ENCODE assay signal across 11 cellular contexts in the genomic region with DNA sequence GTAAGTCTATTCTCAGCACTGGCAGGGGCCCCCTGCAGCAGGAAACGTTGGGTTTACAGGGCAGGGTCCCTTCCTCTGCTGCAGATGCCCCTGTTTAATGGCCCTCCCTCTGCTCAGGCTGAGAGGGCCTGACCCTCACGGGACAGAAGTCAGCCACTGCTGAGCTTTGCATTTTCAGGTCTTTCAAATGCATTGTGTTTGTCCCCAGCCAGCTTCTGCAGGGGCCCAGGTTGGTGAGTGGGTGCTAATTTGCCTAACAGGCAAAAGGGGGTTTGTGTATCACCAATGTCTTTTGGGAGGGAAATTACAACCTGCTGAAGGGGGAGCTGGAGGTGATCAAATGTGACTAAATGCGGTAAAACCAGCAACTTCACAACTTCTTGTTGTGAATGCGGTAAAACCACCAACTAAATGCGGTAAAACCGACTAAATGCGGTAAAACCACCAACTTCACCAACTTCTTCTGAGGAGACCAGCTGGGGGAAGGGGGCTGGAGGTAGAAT. TPM values are rescaled to one million over a fixed set of nuclear protein-coding genes. Genes with fewer than 3 reads are reported as not detected.
DNase-seq lines count a peak whose midpoint lies in the region; ATAC-seq, FAIRE-seq and TF ChIP-seq lines count a peak whose summit lies in the region.
"Had no signal": no experiment of that assay in that cellular context is flagged by ENCODE, and none has a peak within 500 bp of the region (broad histone marks: within the 10 kb centered on the region; RNA-seq: fewer than 3 reads in every experiment).

No MANE protein-coding gene starts in this region.

- in situ Hi-C loops in GM23248 (cut with MboI), result no loop called here

- TF ChIP-seq RAD21 in A549 (conservative IDR thresholded peaks at IDR 0.05 in 1 of 2, IDR thresholded peaks at IDR 0.05 in 1 of 2), result no peak

- TF ChIP-seq CTCF in A549 (IDR thresholded peaks at IDR 0.05) (no peak), OCI-LY1 (IDR thresholded peaks at IDR 0.05; ENCODE audit: low read length) (no peak), lower lobe of right lung (IDR thresholded peaks at IDR 0.05) (no peak)

- H3K27me3 ChIP-seq in OCI-LY1 (ENCODE audit: insufficient read depth, low read length) (no peaks in the 10 kb centered on the region), lower lobe of right lung (ENCODE audit: low read depth) (no peaks in the 10 kb centered on the region), GM23248 (replicated peaks; ENCODE audit: insufficient read depth) (no peaks in the 10 kb centered on the region)
- H3K27me3 ChIP-seq: hepatocyte had no signal

- CTCF ChIA-PET in A549 (lab: Yijun Ruan, JAX), result interaction anchor here (0.6 to 1.1 kb wide), 11 partner anchors 9 to 611 kb away, joined by 3 to 4 read pairs (median 3); no protein-coding TSS in a partner anchor

- ATAC-seq in A549 (no peak), GM18909 (IDR thresholded peaks at IDR 0.05; ENCODE audit: poor library complexity, unreplicated experiment) (peak; percentile 40), HG02840 (IDR thresholded peaks at IDR 0.05; ENCODE audit: low FRiP score, unreplicated experiment) (peak; percentile 45), lower lobe of right lung (no peak)

- no peak for TF ChIP-seq EP300 in A549 (IDR thresholded peaks at IDR 0.05)

- POLR2A ChIA-PET in A549 (lab: Yijun Ruan, JAX), result no interaction called here

- 0 out of 2 replicates have a peak, but pooled peaks cover 6% of the 10 kb centered on the region for H3F3A ChIP-seq in OCI-LY1 (ENCODE audit: insufficient read depth, low read length)
- H3F3A ChIP-seq in GM23248 (ENCODE audit: insufficient read depth), result no peaks in the 10 kb centered on the region

- H3K4me2 ChIP-seq in A549, result no peak overlapping the region
- H3K4me2 ChIP-seq in OCI-LY1 (ENCODE audit: low read length), result peak overlapping the region; percentile 62
- no peak overlapping the region for H3K4me2 ChIP-seq in GM23248 (ENCODE audit: unreplicated experiment)
- H3K4me2 ChIP-seq: hepatocyte had no signal

- H3K9ac ChIP-seq in OCI-LY1 (ENCODE audit: low read length) (peak overlapping the region; percentile 39), GM23248 (no peak overlapping the region)
- H3K9ac ChIP-seq: parathyroid adenoma had no signal

- 81% methylated on average over 7 of the region's 7 CpGs for WGBS in A549 (ENCODE audit: missing lambda C conversion rate)
- 90 to 93% methylated on average over 7 of the region's 7 CpGs for WGBS in GM23248 (ENCODE audit: low coverage in 1 of 2, low lambda C conversion rate in 2 of 2, missing lambda C conversion rate in 2 of 2), 2 experiments

- no peaks in the 10 kb centered on the region for H3K36me3 ChIP-seq in OCI-LY1 (ENCODE audit: insufficient read depth, low read length)
- H3K36me3 ChIP-seq in lower lobe of right lung, result no peaks in the 10 kb centered on the region
- no peaks in the 10 kb centered on the region for H3K36me3 ChIP-seq in GM23248 (ENCODE audit: low read depth)

- H3K9me3 ChIP-seq in A549 (no peaks in the 10 kb centered on the region), OCI-LY1 (ENCODE audit: low read length) (no peaks in the 10 kb centered on the region), lower lobe of right lung (no peaks in the 10 kb centered on the region), GM23248 (ENCODE audit: low read depth) (no peaks in the 10 kb centered on the region)

- H4K20me1 ChIP-seq in OCI-LY1 (ENCODE audit: insufficient read depth, low read length), result no peaks in the 10 kb centered on the region
- H4K20me1 ChIP-seq in GM23248 (ENCODE audit: insufficient read depth), result no peaks in the 10 kb centered on the region

- FAIRE-seq in A549 (lab: Jason Lieb, UNC), result no peak

- TF ChIP-seq POLR2A in A549 (IDR thresholded peaks at IDR 0.05; ENCODE audit: low read length), result no peak

- H3K9me2 ChIP-seq in OCI-LY1 (ENCODE audit: low read depth, low read length) (no peaks in the 10 kb centered on the region), GM23248 (ENCODE audit: insufficient read depth) (no peaks in the 10 kb centered on the region)

- H3K79me2 ChIP-seq in OCI-LY1 (ENCODE audit: insufficient read depth, low read length) (no peaks in the 10 kb centered on the region), GM23248 (ENCODE audit: insufficient read depth) (no peaks in the 10 kb centered on the region)
- H3K79me2 ChIP-seq: hepatocyte, parathyroid adenoma had no signal

- H3K4me3 ChIP-seq in A549, result no peak overlapping the region
- H3K4me3 ChIP-seq in OCI-LY1 (ENCODE audit: low read depth, low read length, poor library complexity, severe bottlenecking), result no peak overlapping the region
- no peak overlapping the region for H3K4me3 ChIP-seq in lower lobe of right lung
- no peak overlapping the region for H3K4me3 ChIP-seq in GM23248
- H3K4me3 ChIP-seq: hepatocyte had no signal

- no peaks in the 10 kb centered on the region for H3K4me1 ChIP-seq in A549
- H3K4me1 ChIP-seq in OCI-LY1 (ENCODE audit: insufficient read depth, low read length, severe bottlenecking), result peaks cover 64% of the 10 kb centered on the region
- H3K4me1 ChIP-seq in lower lobe of right lung, result peaks cover 7% of the 10 kb centered on the region
- peaks cover 10% of the 10 kb centered on the region; the same call in 1 of the 2 replicates for H3K4me1 ChIP-seq in GM23248 (ENCODE audit: insufficient read depth)
- H3K4me1 ChIP-seq: parathyroid adenoma had no signal

- intact Hi-C loops in lower lobe of right lung (cut with DNase I), result no loop called here

- H3K27ac ChIP-seq in A549, result peak overlapping the region; percentile 29 to 33; a peak in 3 of 6 replicates
- H3K27ac ChIP-seq in OCI-LY1 (ENCODE audit: low read depth, low read length, poor library complexity, severe bottlenecking), result peak overlapping the region; percentile 90
- H3K27ac ChIP-seq in lower lobe of right lung, result no peak overlapping the region
- no peak overlapping the region for H3K27ac ChIP-seq in GM23248
- H3K27ac ChIP-seq: hepatocyte, parathyroid adenoma had no signal

- no peak overlapping the region for H2AFZ ChIP-seq in OCI-LY1 (ENCODE audit: low read length)
- H2AFZ ChIP-seq in GM23248, result no peak overlapping the region
- H2AFZ ChIP-seq: hepatocyte, parathyroid adenoma had no signal

- DNase-seq in A549 (ENCODE audit: low read depth in 1 of 2, low spot score in 1 of 2), result no peak
- no peak for DNase-seq in epidermal melanocyte (ENCODE audit: insufficient read length, low spot score)
- no peak for DNase-seq in lower lobe of right lung
- no peak for DNase-seq in DMS79 treated with DMSO at 0.1 percent for 48 hours (lab: John Stamatoyannopoulos, UW)
- no peak for DNase-seq in GM23248
- DNase-seq: NCI-H2171 treated with DMSO at 0.1 percent for 48 hours had no signal

TF ChIP-seq in A549, 52 proteins besides CTCF, POLR2A, EP300 and RAD21:
- TF ChIP-seq, protein P1, sequence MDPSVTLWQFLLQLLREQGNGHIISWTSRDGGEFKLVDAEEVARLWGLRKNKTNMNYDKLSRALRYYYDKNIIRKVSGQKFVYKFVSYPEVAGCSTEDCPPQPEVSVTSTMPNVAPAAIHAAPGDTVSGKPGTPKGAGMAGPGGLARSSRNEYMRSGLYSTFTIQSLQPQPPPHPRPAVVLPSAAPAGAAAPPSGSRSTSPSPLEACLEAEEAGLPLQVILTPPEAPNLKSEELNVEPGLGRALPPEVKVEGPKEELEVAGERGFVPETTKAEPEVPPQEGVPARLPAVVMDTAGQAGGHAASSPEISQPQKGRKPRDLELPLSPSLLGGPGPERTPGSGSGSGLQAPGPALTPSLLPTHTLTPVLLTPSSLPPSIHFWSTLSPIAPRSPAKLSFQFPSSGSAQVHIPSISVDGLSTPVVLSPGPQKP (IDR thresholded peaks at IDR 0.05; ENCODE audit: low read depth, low read length), result no peak
- TF ChIP-seq, protein P2, sequence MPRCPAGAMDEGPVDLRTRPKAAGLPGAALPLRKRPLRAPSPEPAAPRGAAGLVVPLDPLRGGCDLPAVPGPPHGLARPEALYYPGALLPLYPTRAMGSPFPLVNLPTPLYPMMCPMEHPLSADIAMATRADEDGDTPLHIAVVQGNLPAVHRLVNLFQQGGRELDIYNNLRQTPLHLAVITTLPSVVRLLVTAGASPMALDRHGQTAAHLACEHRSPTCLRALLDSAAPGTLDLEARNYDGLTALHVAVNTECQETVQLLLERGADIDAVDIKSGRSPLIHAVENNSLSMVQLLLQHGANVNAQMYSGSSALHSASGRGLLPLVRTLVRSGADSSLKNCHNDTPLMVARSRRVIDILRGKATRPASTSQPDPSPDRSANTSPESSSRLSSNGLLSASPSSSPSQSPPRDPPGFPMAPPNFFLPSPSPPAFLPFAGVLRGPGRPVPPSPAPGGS (IDR thresholded peaks at IDR 0.05), result no peak
- no peak for TF ChIP-seq MAZ (IDR thresholded peaks at IDR 0.05; ENCODE audit: borderline replicate concordance, low read depth, low read length)
- no peak for TF ChIP-seq SREBF2 (IDR thresholded peaks at IDR 0.05)
- TF ChIP-seq FOSB (CRISPR knock-in tag; IDR thresholded peaks at IDR 0.05), result no peak
- no peak for TF ChIP-seq FOSL2 (IDR thresholded peaks at IDR 0.05)
- TF ChIP-seq FOSL2 (CRISPR knock-in tag; IDR thresholded peaks at IDR 0.05), result no peak
- no peak for TF ChIP-seq HEYL (CRISPR knock-in tag; IDR thresholded peaks at IDR 0.05)
- no peak for TF ChIP-seq E2F6 (IDR thresholded peaks at IDR 0.05; ENCODE audit: borderline replicate concordance, low read depth)
- no peak for TF ChIP-seq RFX5 (IDR thresholded peaks at IDR 0.05)
- no peak for TF ChIP-seq MAFK (IDR thresholded peaks at IDR 0.05; ENCODE audit: partially characterized antibody)
- TF ChIP-seq ZC3H11A (IDR thresholded peaks at IDR 0.05), result no peak
- no peak for TF ChIP-seq HOXB5 (CRISPR knock-in tag; IDR thresholded peaks at IDR 0.05)
- no peak for TF ChIP-seq FOXS1 (CRISPR knock-in tag; IDR thresholded peaks at IDR 0.05)
- no peak for TF ChIP-seq RNF2 (IDR thresholded peaks at IDR 0.05; ENCODE audit: borderline replicate concordance, low read depth)

RNA-seq across cellular contexts. Expression of gene UBE2E1, which starts 44.8 kb away (rescaled TPM):
- 171 and 198 TPM in 2 replicates for polyA plus RNA-seq in A549 (2011; rRNA removed)
- 59.9 and 61.9 TPM in 2 replicates for polyA plus RNA-seq in A549 (2012; cell fraction: cytosol; rRNA removed)
- polyA plus RNA-seq in A549 (2012; cell fraction: nucleus; rRNA removed), result 22.3 and 29.9 TPM in 2 replicates
- polyA plus RNA-seq in A549 (2017; fragmentation: RNase III; extraction: RNeasy Plus Mini Kit Qiagen cat#74134 plus additional on column Dnase treatment), result 151 to 156 TPM (median 151 TPM) in 3 replicates
- 51.7 and 53.0 TPM in 2 replicates for polyA minus RNA-seq in A549 (2011; rRNA and poly(A)+ RNA removed)
- 87.8 TPM for total RNA-seq in lower lobe of right lung
- 49.3 and 65.3 TPM in 2 replicates for total RNA-seq in GM23248 (2014; rRNA removed; shearing (Covaris generic))
- polyA plus RNA-seq in GM23248 (2016; fragmentation: Nextera tagmentation; extraction: Ambion mirVana), result 9.0 and 10.1 TPM in 2 replicates

Comparison
In these comparisons a context has a peak if more than half of its experiments do, and no peak if none do; other contexts are left out.
1. ATAC-seq: peak in GM18909 (single experiment) and HG02840 (single experiment); none in A549 (0 of 2) and lower lobe of right lung (0 of 2).
2. H3K27ac ChIP-seq: peak in A549 (2 of 2) and OCI-LY1 (single experiment); none in lower lobe of right lung (single experiment) and GM23248 (single experiment).